Comparison of ENCODE assay signal across 21 cellular contexts in genomic region chr3:172309741-172310140, GRCh38.
"Had no signal": no experiment of that assay in that cellular context is flagged by ENCODE, and none has a peak within 500 bp of the region (broad histone marks: within the 10 kb centered on the region; RNA-seq: fewer than 3 reads in every experiment).

No MANE protein-coding gene starts in this region.

- H3K27me3 Mint-ChIP-seq: activated CD4-positive, alpha-beta memory T cell treated with anti-CD3 and anti-CD28 coated beads, Interleukin-2, amount 10 ng/mL, durations not matched to agents 7 days and 5 days; activated CD4-positive, alpha-beta T cell treated with anti-CD3 and anti-CD28 coated beads, Interleukin-2, amount 10 ng/mL, durations not matched to agents 24 days and 14 days; activated naive CD4-positive, alpha-beta T cell treated with anti-CD3 and anti-CD28 coated beads, Interleukin-2, amount 10 ng/mL, durations not matched to agents 7 days and 5 days; effector memory CD8-positive, alpha-beta T cell; naive thymus-derived CD8-positive, alpha-beta T cell; stimulated activated memory B cell treated with anti-CD40 and anti-IgM and Interleukin-4, amounts not matched to agents 10 μg/mL and 1 μg/mL and 100 μg/mL, for 72 hours had no signal

- H3K27me3 ChIP-seq: esophagus muscularis mucosa, hepatocyte, stomach had no signal

- H3K9me3 Mint-ChIP-seq: activated CD4-positive, alpha-beta memory T cell treated with anti-CD3 and anti-CD28 coated beads, Interleukin-2, amount 10 ng/mL, durations not matched to agents 7 days and 5 days; activated CD4-positive, alpha-beta T cell treated with anti-CD3 and anti-CD28 coated beads, Interleukin-2, amount 10 ng/mL, durations not matched to agents 24 days and 14 days; activated naive CD4-positive, alpha-beta T cell treated with anti-CD3 and anti-CD28 coated beads, Interleukin-2, amount 10 ng/mL, durations not matched to agents 7 days and 5 days; activated T-cell treated with anti-CD3 and anti-CD28 coated beads, Interleukin-2, amount 50 U/mL, for 72 hours; effector memory CD8-positive, alpha-beta T cell; immature natural killer cell; mesothelial cell of epicardium; naive thymus-derived CD8-positive, alpha-beta T cell; stimulated activated memory B cell treated with anti-CD40 and anti-IgM and Interleukin-4, amounts not matched to agents 10 μg/mL and 1 μg/mL and 100 μg/mL, for 72 hours had no signal

- H3K4me1 Mint-ChIP-seq: activated naive CD4-positive, alpha-beta T cell treated with anti-CD3 and anti-CD28 coated beads, Interleukin-2, amount 10 ng/mL, durations not matched to agents 7 days and 5 days; naive thymus-derived CD8-positive, alpha-beta T cell; stimulated activated memory B cell treated with anti-CD40 and anti-IgM and Interleukin-4, amounts not matched to agents 10 μg/mL and 1 μg/mL and 100 μg/mL, for 72 hours had no signal

- H3K9me3 ChIP-seq: esophagus muscularis mucosa, stomach had no signal

- H2AFZ ChIP-seq: hepatocyte had no signal

- H3K4me2 ChIP-seq: hepatocyte had no signal

- H3K4me3 ChIP-seq: esophagus muscularis mucosa, hepatocyte, stomach had no signal

- H3K27ac Mint-ChIP-seq: activated CD4-positive, alpha-beta memory T cell treated with anti-CD3 and anti-CD28 coated beads, Interleukin-2, amount 10 ng/mL, durations not matched to agents 7 days and 5 days; activated CD4-positive, alpha-beta T cell treated with anti-CD3 and anti-CD28 coated beads, Interleukin-2, amount 10 ng/mL, durations not matched to agents 24 days and 14 days; activated naive CD4-positive, alpha-beta T cell treated with anti-CD3 and anti-CD28 coated beads, Interleukin-2, amount 10 ng/mL, durations not matched to agents 7 days and 5 days; activated T-cell treated with anti-CD3 and anti-CD28 coated beads, Interleukin-2, amount 50 U/mL, for 72 hours; mesothelial cell of epicardium; stimulated activated memory B cell treated with anti-CD40 and anti-IgM and Interleukin-4, amounts not matched to agents 10 μg/mL and 1 μg/mL and 100 μg/mL, for 72 hours had no signal

- H3K4me3 Mint-ChIP-seq: activated CD4-positive, alpha-beta memory T cell treated with anti-CD3 and anti-CD28 coated beads, Interleukin-2, amount 10 ng/mL, durations not matched to agents 7 days and 5 days; activated CD4-positive, alpha-beta T cell treated with anti-CD3 and anti-CD28 coated beads, Interleukin-2, amount 10 ng/mL, durations not matched to agents 24 days and 14 days; activated naive CD4-positive, alpha-beta T cell treated with anti-CD3 and anti-CD28 coated beads, Interleukin-2, amount 10 ng/mL, durations not matched to agents 7 days and 5 days; activated T-cell treated with anti-CD3 and anti-CD28 coated beads, Interleukin-2, amount 50 U/mL, for 72 hours; effector memory CD8-positive, alpha-beta T cell; immature natural killer cell; mesothelial cell of epicardium; naive thymus-derived CD8-positive, alpha-beta T cell; stimulated activated memory B cell treated with anti-CD40 and anti-IgM and Interleukin-4, amounts not matched to agents 10 μg/mL and 1 μg/mL and 100 μg/mL, for 72 hours had no signal

- H3K27ac ChIP-seq: esophagus muscularis mucosa, hepatocyte, stomach had no signal

- DNase-seq: activated CD4-positive, alpha-beta memory T cell treated with anti-CD3 and anti-CD28 coated beads, Interleukin-2, amount 10 ng/mL, durations not matched to agents 7 days and 5 days; activated CD4-positive, alpha-beta T cell treated with anti-CD3 and anti-CD28 coated beads, Interleukin-2, amount 10 ng/mL, durations not matched to agents 24 days and 14 days; activated effector memory CD4-positive, alpha-beta T cell treated with anti-CD3 and anti-CD28 coated beads, Interleukin-2, amount 50 U/mL, for 16 hours; activated naive CD4-positive, alpha-beta T cell treated with anti-CD3 and anti-CD28 coated beads, Interleukin-2, amount 10 ng/mL, durations not matched to agents 7 days and 5 days; activated T-cell treated with anti-CD3 and anti-CD28 coated beads, Interleukin-2, amount 50 U/mL, for 72 hours; amygdala; effector memory CD8-positive, alpha-beta T cell; glutamatergic neuron; immature natural killer cell; naive thymus-derived CD8-positive, alpha-beta T cell; occipital lobe; posterior cingulate gyrus; small intestine; stimulated activated CD4-positive, alpha-beta T cell treated with anti-CD3 and anti-CD28 coated beads, Interleukin-15, amount 100 ng/mL, for 24 hours; stomach; T-helper 2 cell; trophoblast cell had no signal
